ENCODE assay signal across 1 cellular context in genomic region chr1:25504706-25505560, GRCh38.
TF ChIP-seq lines count a peak whose summit lies in the region.

No MANE protein-coding gene starts in this region.

TF ChIP-seq in IMR-90, 13 proteins besides CTCF, POLR2A, EP300 and RAD21:
- TF ChIP-seq MXI1 (IDR thresholded peaks at IDR 0.05; ENCODE audit: borderline replicate concordance, low read depth, low read length) (no peak), BHLHE40 (IDR thresholded peaks at IDR 0.05; ENCODE audit: low read depth, low read length) (no peak), MAFK (IDR thresholded peaks at IDR 0.05; ENCODE audit: low read depth, low read length) (no peak), RFX5 (IDR thresholded peaks at IDR 0.05; ENCODE audit: low read depth, low read length) (no peak), RCOR1 (IDR thresholded peaks at IDR 0.05; ENCODE audit: insufficient replicate concordance, low read length) (no peak), CEBPB (IDR thresholded peaks at IDR 0.05; ENCODE audit: low read depth, low read length) (no peak), SMC3 (IDR thresholded peaks at IDR 0.05; ENCODE audit: low read depth, low read length) (no peak), MAZ (IDR thresholded peaks at IDR 0.05; ENCODE audit: borderline replicate concordance, low read depth, low read length) (no peak), NFE2L2 (IDR thresholded peaks at IDR 0.05; ENCODE audit: low read depth, low read length) (no peak), FOS (IDR thresholded peaks at IDR 0.05; ENCODE audit: low read depth, low read length) (no peak), CHD1 (IDR thresholded peaks at IDR 0.05; ENCODE audit: low read depth, low read length) (no peak)
- TF ChIP-seq, protein P1, sequence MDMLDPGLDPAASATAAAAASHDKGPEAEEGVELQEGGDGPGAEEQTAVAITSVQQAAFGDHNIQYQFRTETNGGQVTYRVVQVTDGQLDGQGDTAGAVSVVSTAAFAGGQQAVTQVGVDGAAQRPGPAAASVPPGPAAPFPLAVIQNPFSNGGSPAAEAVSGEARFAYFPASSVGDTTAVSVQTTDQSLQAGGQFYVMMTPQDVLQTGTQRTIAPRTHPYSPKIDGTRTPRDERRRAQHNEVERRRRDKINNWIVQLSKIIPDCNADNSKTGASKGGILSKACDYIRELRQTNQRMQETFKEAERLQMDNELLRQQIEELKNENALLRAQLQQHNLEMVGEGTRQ (IDR thresholded peaks at IDR 0.05; ENCODE audit: low read depth, low read length), result no peak
- TF ChIP-seq, protein P2, sequence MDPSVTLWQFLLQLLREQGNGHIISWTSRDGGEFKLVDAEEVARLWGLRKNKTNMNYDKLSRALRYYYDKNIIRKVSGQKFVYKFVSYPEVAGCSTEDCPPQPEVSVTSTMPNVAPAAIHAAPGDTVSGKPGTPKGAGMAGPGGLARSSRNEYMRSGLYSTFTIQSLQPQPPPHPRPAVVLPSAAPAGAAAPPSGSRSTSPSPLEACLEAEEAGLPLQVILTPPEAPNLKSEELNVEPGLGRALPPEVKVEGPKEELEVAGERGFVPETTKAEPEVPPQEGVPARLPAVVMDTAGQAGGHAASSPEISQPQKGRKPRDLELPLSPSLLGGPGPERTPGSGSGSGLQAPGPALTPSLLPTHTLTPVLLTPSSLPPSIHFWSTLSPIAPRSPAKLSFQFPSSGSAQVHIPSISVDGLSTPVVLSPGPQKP (IDR thresholded peaks at IDR 0.05; ENCODE audit: borderline replicate concordance, low read depth, low read length), result no peak
